8 cellular contexts compared by ENCODE assay signal in genomic region chr1:63004868-63005267, GRCh38.
A peak's percentile ranks its signal among the peaks of the same experiment; 100 is the strongest.
DNase-seq lines count a peak whose midpoint lies in the region; ATAC-seq, FAIRE-seq and TF ChIP-seq lines count a peak whose summit lies in the region.

No MANE protein-coding gene starts in this region.

- in situ Hi-C loops in HepG2 (cut with HindIII; ENCODE audit: extremely low pct_ligation_motif_present, low pct_unique_long_range_greater_than_20kb), result loop anchor here (25.0 kb wide), 1 partner anchor 532 kb away; no protein-coding TSS in a partner anchor

- no peaks in the 10 kb centered on the region for H4K20me1 ChIP-seq in HepG2 (ENCODE audit: insufficient read depth, low read length)

- H3K4me1 ChIP-seq in HepG2 (ENCODE audit: insufficient read depth, low read length), result no peaks in the 10 kb centered on the region

- H3K4me1 Mint-ChIP-seq in brain, result peaks cover 21% of the 10 kb centered on the region

- no peak for TF ChIP-seq POLR2A in HepG2 (IDR thresholded peaks at IDR 0.05; ENCODE audit: insufficient read depth in 1 of 2, low read depth in 2 of 2, low read length in 2 of 2)

- H3K27ac Mint-ChIP-seq in brain, result no peak overlapping the region

- TF ChIP-seq EP300 in HepG2 (IDR thresholded peaks at IDR 0.05; ENCODE audit: low read depth in 2 of 2, low read length in 2 of 2) (no peak), HepG2 (CRISPR knock-in tag; IDR thresholded peaks at IDR 0.05; ENCODE audit: borderline replicate concordance) (no peak)

- no TSS peak for BruUV-seq in HepG2 (replicated peaks; lab: Mats Ljungman, UMichigan)

- 14% methylated on average over 1 of the region's 1 CpG for WGBS in HepG2 (ENCODE audit: low lambda C conversion rate)

- no peaks in the 10 kb centered on the region for H3K9me3 ChIP-seq in HepG2 (ENCODE audit: low read length)

- FAIRE-seq in HepG2 (lab: Jason Lieb, UNC), result peak; percentile 67

- no peaks in the 10 kb centered on the region for H3K36me3 Mint-ChIP-seq in brain

- no peak overlapping the region for H3K4me2 ChIP-seq in HepG2 (ENCODE audit: low read depth, low read length)

- no peaks in the 10 kb centered on the region for H3K36me3 ChIP-seq in HepG2 (replicated peaks in 1 of 2; ENCODE audit: control insufficient read depth in 1 of 2, insufficient read depth in 2 of 2, low read length in 2 of 2)

- ATAC-seq in HepG2 (peak; percentile 61; the same call in 2 of the 3 replicates), GM18861 (IDR thresholded peaks at IDR 0.05; ENCODE audit: unreplicated experiment) (no peak), HG02763 (IDR thresholded peaks at IDR 0.05; ENCODE audit: unreplicated experiment) (no peak), GM18909 (IDR thresholded peaks at IDR 0.05; ENCODE audit: poor library complexity, unreplicated experiment) (no peak)

- H3K79me2 ChIP-seq in HepG2 (ENCODE audit: insufficient read depth, low read length), result no peaks in the 10 kb centered on the region

- H2AFZ ChIP-seq in HepG2 (ENCODE audit: low read length), result no peak overlapping the region

- DNase-seq in DMS153 (lab: John Stamatoyannopoulos, UW) (peak; percentile 10), HepG2 (ENCODE audit: low spot score) (peak; percentile 3), NCI-H345 (lab: John Stamatoyannopoulos, UW) (no peak)

- H3K27me3 ChIP-seq in HepG2 (ENCODE audit: control insufficient read depth in 1 of 2, insufficient read depth in 2 of 2, low read length in 2 of 2), result peaks cover 1 to 8% of the 10 kb centered on the region in 2 experiments; a peak in 3 of 5 replicates

- H3K4me3 ChIP-seq in HepG2 (replicated peaks in 1 of 3; ENCODE audit: insufficient read depth in 1 of 3, low read depth in 2 of 3, low read length in 3 of 3), result no peak overlapping the region

- H3K9me3 Mint-ChIP-seq in brain, result peaks cover 0 to 6% (median 0%) of the 10 kb centered on the region in 5 experiments

- POLR2A ChIA-PET in HepG2 (lab: Yijun Ruan, JAX), result no interaction called here

- peaks cover 9% of the 10 kb centered on the region for H3K27me3 Mint-ChIP-seq in brain

- H3K9ac ChIP-seq in HepG2 (ENCODE audit: insufficient read depth, low read depth, low read length), result no peak overlapping the region

- H3K4me3 Mint-ChIP-seq in brain, result no peak overlapping the region

- peak; percentile 31; the same call in 1 of the 2 replicates for TF ChIP-seq CTCF in LNCAP (IDR thresholded peaks at IDR 0.05)
- peak; percentile 27 to 46 for TF ChIP-seq CTCF in brain (conservative IDR thresholded peaks at IDR 0.05)
- TF ChIP-seq CTCF in HepG2 (CRISPR knock-in tag; IDR thresholded peaks at IDR 0.05), result peak; percentile 61

- intact Hi-C loops in HepG2 (cut with micrococcal nuclease; ENCODE audit: unreplicated experiment), result loop anchor here (10.0 kb wide), 1 partner anchor 140 kb away; no protein-coding TSS in a partner anchor

- 0 out of 2 replicates have a peak, but pooled peaks have one; percentile 12 for TF ChIP-seq RAD21 in HepG2 (CRISPR knock-in tag; IDR thresholded peaks at IDR 0.05)

- H3K27ac ChIP-seq in HepG2 (ENCODE audit: extremely low read length, insufficient read depth, low read length), result no peak overlapping the region

- CTCF ChIA-PET in HepG2 (lab: Yijun Ruan, JAX; ENCODE audit: low intra/inter-chr PET ratio, low total read pairs), result no interaction called here

TF ChIP-seq in HepG2, 621 proteins besides CTCF, POLR2A, EP300 and RAD21:
- TF ChIP-seq CREM (IDR thresholded peaks at IDR 0.05) (no peak), CREM (CRISPR knock-in tag; IDR thresholded peaks at IDR 0.05) (no peak), STAG1 (CRISPR knock-in tag; IDR thresholded peaks at IDR 0.05) (peak; percentile 73)
